ENCODE assay signal across 8 cellular contexts in the genomic region with DNA sequence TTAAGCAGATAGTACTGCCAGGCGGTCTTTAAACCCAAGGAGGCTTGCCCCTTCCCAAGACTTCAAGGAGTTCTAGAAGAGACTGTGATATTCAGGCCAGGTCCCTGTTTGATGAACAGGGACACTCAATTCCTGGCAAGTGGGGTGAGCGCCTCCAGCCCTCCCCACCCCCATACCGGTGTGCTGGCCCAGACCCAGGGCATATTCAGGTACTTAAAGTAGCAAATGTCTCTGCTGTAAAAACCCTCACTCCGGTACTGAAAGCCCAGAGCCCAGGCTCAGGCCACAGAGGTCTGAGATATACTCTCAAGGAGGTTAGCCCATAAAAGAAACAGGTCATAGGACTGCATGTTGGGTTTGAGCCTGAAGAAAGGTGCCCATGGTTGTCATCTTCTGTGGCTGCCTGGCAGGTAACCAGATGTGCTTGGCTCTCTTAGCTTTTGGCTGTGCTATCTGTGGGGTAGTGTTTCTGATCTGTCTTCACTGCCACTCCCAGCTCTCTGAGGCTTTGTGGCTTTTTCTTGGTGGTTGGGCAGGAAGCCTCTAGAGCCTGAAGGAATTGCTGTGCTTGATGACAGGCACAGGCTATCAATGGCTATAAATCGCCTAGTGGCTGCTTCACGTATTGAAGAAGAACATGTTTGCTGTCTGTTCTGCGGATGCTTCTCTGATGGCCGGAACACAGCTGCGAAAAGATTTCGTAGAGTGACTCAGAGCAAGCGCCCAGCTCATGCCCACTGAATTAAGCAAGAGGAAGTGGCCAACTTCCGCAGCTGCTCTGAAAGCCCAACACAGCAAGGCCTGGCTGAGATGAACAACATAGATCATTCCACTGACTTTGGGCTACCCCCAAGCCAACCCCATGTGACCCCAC.
DNase-seq lines count a peak whose midpoint lies in the region; ATAC-seq, FAIRE-seq and TF ChIP-seq lines count a peak whose summit lies in the region.

No MANE protein-coding gene starts in this region.

- peak overlapping the region; percentile 62 for H3K4me3 Mint-ChIP-seq in activated naive CD8-positive, alpha-beta T cell treated with anti-CD3 and anti-CD28 coated beads, Interleukin-2, amount 50 U/mL, for 24 hours
- H3K4me3 Mint-ChIP-seq in neural progenitor cell: no peak overlapping the region

- H3K4me2 ChIP-seq in keratinocyte (ENCODE audit: control insufficient read depth, extremely low read depth, insufficient read depth, low read depth, low read length) (peak overlapping the region; percentile 79), neural progenitor cell (no peak overlapping the region)

- peaks cover 82% of the 10 kb centered on the region for H3K4me1 Mint-ChIP-seq in activated naive CD8-positive, alpha-beta T cell treated with anti-CD3 and anti-CD28 coated beads, Interleukin-2, amount 50 U/mL, for 24 hours
- H3K4me1 Mint-ChIP-seq in neural progenitor cell: peaks cover 9% of the 10 kb centered on the region

- peak overlapping the region; percentile 67 for H2AFZ ChIP-seq in keratinocyte (ENCODE audit: control insufficient read depth, low read length)
- no peak overlapping the region for H2AFZ ChIP-seq in neural progenitor cell (replicated peaks)

- H3K27me3 Mint-ChIP-seq in activated naive CD8-positive, alpha-beta T cell treated with anti-CD3 and anti-CD28 coated beads, Interleukin-2, amount 50 U/mL, for 24 hours: no peaks in the 10 kb centered on the region
- peaks cover 2% of the 10 kb centered on the region for H3K27me3 Mint-ChIP-seq in neural progenitor cell (ENCODE audit: insufficient read depth, low read depth)

- H3K9me3 Mint-ChIP-seq in activated naive CD8-positive, alpha-beta T cell treated with anti-CD3 and anti-CD28 coated beads, Interleukin-2, amount 50 U/mL, for 24 hours: peaks cover 27% of the 10 kb centered on the region
- H3K9me3 Mint-ChIP-seq in neural progenitor cell: peaks cover 20% of the 10 kb centered on the region

- peak overlapping the region; percentile 93 for H3K27ac Mint-ChIP-seq in activated naive CD8-positive, alpha-beta T cell treated with anti-CD3 and anti-CD28 coated beads, Interleukin-2, amount 50 U/mL, for 24 hours
- H3K27ac Mint-ChIP-seq in neural progenitor cell: no peak overlapping the region

- dilution Hi-C loops in keratinocyte (cut with MboI; ENCODE audit: extremely low pct_ligation_motif_present, low sequenced_read_pairs): no loop called here

- H3K27ac ChIP-seq in keratinocyte (ENCODE audit: control insufficient read depth, insufficient read depth, low read length) (peak overlapping the region; percentile 80), neural progenitor cell (no peak overlapping the region)

- H3K27me3 ChIP-seq in keratinocyte (ENCODE audit: control insufficient read depth, extremely low read depth, insufficient read depth, low read length) (no peaks in the 10 kb centered on the region), neural progenitor cell (no peaks in the 10 kb centered on the region)

- peak; percentile 99 for FAIRE-seq in keratinocyte (lab: Jason Lieb, UNC)

- H3K9me3 ChIP-seq in keratinocyte (ENCODE audit: control insufficient read depth, low read depth, low read length) (no peaks in the 10 kb centered on the region), neural progenitor cell (ENCODE audit: low read depth) (peaks cover 16% of the 10 kb centered on the region)

- TF ChIP-seq CTCF in keratinocyte (optimal IDR thresholded peaks at IDR 0.05 in 1 of 3, IDR thresholded peaks at IDR 0.05 in 1 of 3, conservative IDR thresholded peaks at IDR 0.05 in 1 of 3; ENCODE audit: extremely low read depth in 1 of 3, insufficient read depth in 2 of 3, low read length in 3 of 3): peak; percentile 45 to 71 (median 60)
- TF ChIP-seq CTCF in neural progenitor cell (IDR thresholded peaks at IDR 0.05): no peak

- H3K36me3 Mint-ChIP-seq in activated naive CD8-positive, alpha-beta T cell treated with anti-CD3 and anti-CD28 coated beads, Interleukin-2, amount 50 U/mL, for 24 hours (ENCODE audit: low read depth): peaks cover 30% of the 10 kb centered on the region
- H3K36me3 Mint-ChIP-seq in neural progenitor cell: peaks cover 10% of the 10 kb centered on the region

- H3K4me3 ChIP-seq in keratinocyte (ENCODE audit: control insufficient read depth in 2 of 3, extremely low read depth in 1 of 3, insufficient read depth in 2 of 3, low read depth in 1 of 3, low read length in 3 of 3): peak overlapping the region in 2 of 3 experiments; percentile 18 to 30
- H3K4me3 ChIP-seq in neural progenitor cell: no peak overlapping the region

- no peaks in the 10 kb centered on the region for H3F3A ChIP-seq in neural progenitor cell (ENCODE audit: low read depth)

- H4K20me1 ChIP-seq in keratinocyte (ENCODE audit: control insufficient read depth, extremely low read depth, insufficient read depth, low read length) (no peaks in the 10 kb centered on the region), neural progenitor cell (ENCODE audit: low read depth) (no peaks in the 10 kb centered on the region)

- H3K4me1 ChIP-seq in keratinocyte (ENCODE audit: control insufficient read depth, extremely low read depth, insufficient read depth, low read length): peaks cover 33% of the 10 kb centered on the region
- no peaks in the 10 kb centered on the region for H3K4me1 ChIP-seq in neural progenitor cell

- no peaks in the 10 kb centered on the region for H3K36me3 ChIP-seq in keratinocyte (ENCODE audit: control insufficient read depth in 2 of 2, extremely low read depth in 1 of 2, insufficient read depth in 2 of 2, low read length in 2 of 2)
- peaks cover 3% of the 10 kb centered on the region for H3K36me3 ChIP-seq in neural progenitor cell

- DNase-seq in SKM-1 treated with dmso at 0.1 percent for 144 hours (lab: John Stamatoyannopoulos, UW; ENCODE audit: unreplicated experiment): peak; percentile 94
- DNase-seq in activated naive CD8-positive, alpha-beta T cell treated with anti-CD3 and anti-CD28 coated beads, Interleukin-2, amount 50 U/mL, for 24 hours: peak; percentile 70
- peak; percentile 89 for DNase-seq in keratinocyte (ENCODE audit: low read depth, low spot score)
- DNase-seq in stimulated activated CD4-positive, alpha-beta T cell treated with anti-CD3 and anti-CD28 coated beads, Interleukin-4, amount 100 ng/mL, for 48 hours (ENCODE audit: low read depth in 2 of 2): peak; percentile 44 to 54
- DNase-seq in NCI-H82 treated with DMSO at 0.1 percent for 48 hours (lab: John Stamatoyannopoulos, UW; ENCODE audit: unreplicated experiment): no peak
- DNase-seq in neural progenitor cell (ENCODE audit: low spot score): no peak

- peak overlapping the region; percentile 33 for H3K9ac ChIP-seq in keratinocyte (ENCODE audit: control insufficient read depth, extremely low read depth, insufficient read depth, low read length)
- H3K9ac ChIP-seq in neural progenitor cell: no peak overlapping the region

- peak; percentile 80 for ATAC-seq in GM18505 (IDR thresholded peaks at IDR 0.05; ENCODE audit: unreplicated experiment)
- peak; percentile 90 for ATAC-seq in HG02981 (IDR thresholded peaks at IDR 0.05; ENCODE audit: unreplicated experiment)
- ATAC-seq in activated naive CD8-positive, alpha-beta T cell treated with anti-CD3 and anti-CD28 coated beads, Interleukin-2, amount 50 U/mL, for 24 hours: peak; percentile 91

- no peak for TF ChIP-seq POLR2A in GM18505 (IDR thresholded peaks at IDR 0.05; ENCODE audit: borderline replicate concordance, extremely low read depth, insufficient read depth, insufficient read length)

- H3K9me1 ChIP-seq in keratinocyte (ENCODE audit: control insufficient read depth, extremely low read depth, insufficient read depth, low read length): no peaks in the 10 kb centered on the region

- H3K79me2 ChIP-seq in keratinocyte (ENCODE audit: control insufficient read depth, insufficient read depth, low read length): no peaks in the 10 kb centered on the region
- H3K79me2 ChIP-seq in neural progenitor cell (ENCODE audit: low read depth): no peaks in the 10 kb centered on the region

Comparison
In these comparisons a context has a peak if more than half of its experiments do, and no peak if none do; other contexts are left out.
1. DNase-seq: peak in SKM-1 treated with dmso at 0.1 percent for 144 hours (single experiment), activated naive CD8-positive, alpha-beta T cell treated with anti-CD3 and anti-CD28 coated beads, Interleukin-2, amount 50 U/mL, for 24 hours (single experiment), keratinocyte (single experiment) and stimulated activated CD4-positive, alpha-beta T cell treated with anti-CD3 and anti-CD28 coated beads, Interleukin-4, amount 100 ng/mL, for 48 hours (2 of 2); none in NCI-H82 treated with DMSO at 0.1 percent for 48 hours (single experiment) and neural progenitor cell (single experiment).
2. Peak in every context shown above with its lines, with median percentiles within 50 percentile points of each other: ATAC-seq.